Comparison of ENCODE assay signal across 2 cellular contexts in the genomic region with DNA sequence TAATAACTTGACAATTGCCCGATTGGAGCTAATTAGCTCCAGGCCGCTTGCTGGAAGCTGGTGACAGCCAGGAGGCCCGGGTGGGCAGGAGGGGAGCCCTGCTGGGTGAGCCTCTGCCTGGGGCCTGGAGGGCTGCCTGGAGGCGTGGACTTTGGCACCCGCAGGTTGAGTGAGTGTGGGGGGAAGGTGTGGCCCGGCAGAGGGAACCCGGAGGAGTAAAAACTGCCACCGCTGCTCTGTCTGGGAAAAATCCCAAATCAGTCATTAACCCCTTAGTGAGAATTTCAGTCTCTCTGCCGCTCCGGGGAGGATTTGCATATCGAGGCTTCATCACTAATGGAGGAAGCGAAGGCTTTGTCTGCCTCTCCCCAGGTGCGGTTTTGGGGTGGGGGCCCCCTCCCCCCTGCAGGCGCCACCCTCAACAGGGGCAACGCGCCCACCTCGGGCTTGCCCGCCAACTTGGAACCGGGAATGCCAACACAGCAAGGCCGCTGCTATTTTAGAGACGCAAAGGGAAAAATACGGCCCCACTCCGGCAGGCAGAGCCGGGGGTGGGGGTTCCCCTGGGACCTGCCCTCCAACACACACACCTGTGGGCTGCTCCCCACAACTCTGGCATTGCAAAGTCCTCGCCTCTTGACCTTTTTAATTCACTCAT.
A peak's percentile ranks its signal among the peaks of the same experiment; 100 is the strongest.
TF ChIP-seq lines count a peak whose summit lies in the region.

No MANE protein-coding gene starts in this region.

TF ChIP-seq in K562, 482 proteins besides CTCF, POLR2A, EP300 and RAD21:
- peak; percentile 46 for TF ChIP-seq ZFP36 (IDR thresholded peaks at IDR 0.05; ENCODE audit: low read depth, low read length, partially characterized antibody)
- peak; percentile 96; the same call in 1 of the 2 replicates for TF ChIP-seq ZKSCAN8 (CRISPR knock-in tag; IDR thresholded peaks at IDR 0.05)
- no peak for TF ChIP-seq ZKSCAN1 (IDR thresholded peaks at IDR 0.05; ENCODE audit: low read depth, low read length)

TF ChIP-seq in HEK293T, 16 proteins besides CTCF, POLR2A, EP300 and RAD21:
- no peak for TF ChIP-seq ZNF384 (IDR thresholded peaks at IDR 0.05)
- no peak for TF ChIP-seq FOXM1 (IDR thresholded peaks at IDR 0.05; ENCODE audit: borderline replicate concordance)
- TF ChIP-seq ELF4 (IDR thresholded peaks at IDR 0.05), result no peak
- no peak for TF ChIP-seq SP1 (IDR thresholded peaks at IDR 0.05)
- no peak for TF ChIP-seq CTBP1 (IDR thresholded peaks at IDR 0.05; ENCODE audit: borderline replicate concordance)
- TF ChIP-seq FOXA1 (IDR thresholded peaks at IDR 0.05), result no peak
- TF ChIP-seq SUZ12 (IDR thresholded peaks at IDR 0.05), result no peak
- no peak for TF ChIP-seq ARNT (IDR thresholded peaks at IDR 0.05)
- TF ChIP-seq NFRKB (IDR thresholded peaks at IDR 0.05), result no peak
- TF ChIP-seq FOXK2 (IDR thresholded peaks at IDR 0.05), result no peak
- TF ChIP-seq LEF1 (IDR thresholded peaks at IDR 0.05; ENCODE audit: borderline replicate concordance), result no peak
- TF ChIP-seq PKNOX1 (IDR thresholded peaks at IDR 0.05), result no peak
- no peak for TF ChIP-seq HDGF (IDR thresholded peaks at IDR 0.05; ENCODE audit: borderline replicate concordance)
- no peak for TF ChIP-seq BHLHE40 (IDR thresholded peaks at IDR 0.05; ENCODE audit: borderline replicate concordance)
- TF ChIP-seq L3MBTL2 (conservative IDR thresholded peaks at IDR 0.05), result no peak
- no peak for TF ChIP-seq TARDBP (IDR thresholded peaks at IDR 0.05)
